In the genomic region with DNA sequence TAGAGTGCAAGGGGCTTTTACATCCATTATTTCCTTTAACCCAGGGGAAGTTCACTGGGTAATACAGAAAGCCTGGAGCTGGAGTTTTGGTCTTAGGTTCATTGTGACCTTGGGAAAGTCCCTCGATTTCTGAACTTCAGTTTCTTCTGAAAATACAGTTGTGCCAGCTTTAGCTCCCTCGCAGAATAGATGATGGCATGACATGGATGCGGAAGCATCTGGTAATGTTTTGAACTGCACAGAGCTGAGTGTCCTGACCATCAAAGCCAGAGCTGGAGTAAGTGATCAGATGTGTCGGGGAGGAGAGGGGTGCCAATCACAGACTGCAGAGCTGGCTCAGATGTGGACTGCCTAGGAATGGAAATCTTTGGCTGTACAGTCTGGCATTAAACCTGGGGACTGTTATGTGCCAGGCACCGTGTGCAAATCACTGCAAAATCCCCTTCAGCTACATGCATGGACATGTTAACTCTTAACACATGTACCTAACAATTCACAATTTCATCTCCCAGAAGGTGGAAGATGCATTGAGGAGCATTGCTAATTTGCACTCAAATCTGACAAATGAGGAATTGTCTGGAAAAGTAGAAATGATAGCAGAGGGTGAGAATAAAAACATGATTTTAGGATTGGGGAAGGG, we compare ENCODE assay signal across 1 cellular context.
A peak's percentile ranks its signal among the peaks of the same experiment; 100 is the strongest.
TF ChIP-seq lines count a peak whose summit lies in the region.

No MANE protein-coding gene starts in this region.

TF ChIP-seq in GM12878, 131 proteins besides CTCF, POLR2A, EP300 and RAD21 (continued from another document):
- peak; percentile 53; the same call in 1 of the 2 replicates for TF ChIP-seq MTA3 (IDR thresholded peaks at IDR 0.05; ENCODE audit: borderline replicate concordance, low read length)
